ENCODE assay signal across 12 cellular contexts in genomic region chr16:47463771-47464624, GRCh38. TPM values are rescaled to one million over a fixed set of nuclear protein-coding genes. Genes with fewer than 3 reads are reported as not detected.
A peak's percentile ranks its signal among the peaks of the same experiment; 100 is the strongest.
DNase-seq lines count a peak whose midpoint lies in the region; ATAC-seq and TF ChIP-seq lines count a peak whose summit lies in the region.
"Had no signal": no experiment of that assay in that cellular context is flagged by ENCODE, and none has a peak within 500 bp of the region (broad histone marks: within the 10 kb centered on the region; RNA-seq: fewer than 3 reads in every experiment).

No MANE protein-coding gene starts in this region.

- no peaks in the 10 kb centered on the region for H3K27me3 Mint-ChIP-seq in activated naive CD4-positive, alpha-beta T cell treated with anti-CD3 and anti-CD28 coated beads, Interleukin-2, amount 50 U/mL, for 24 hours
- H3K27me3 Mint-ChIP-seq in activated naive CD4-positive, alpha-beta T cell treated with anti-CD3 and anti-CD28 coated beads for 36 hours (ENCODE audit: low read depth) = no peaks in the 10 kb centered on the region
- peaks cover 2% of the 10 kb centered on the region for H3K27me3 Mint-ChIP-seq in glutamatergic neuron (ENCODE audit: unreplicated experiment)
- H3K27me3 Mint-ChIP-seq in stimulated activated naive B cell treated with anti-CD40 and anti-IgM and Interleukin-4, amounts not matched to agents 10 μg/mL and 1 μg/mL and 100 μg/mL, for 72 hours = no peaks in the 10 kb centered on the region

- H3K4me1 Mint-ChIP-seq in activated naive CD4-positive, alpha-beta T cell treated with anti-CD3 and anti-CD28 coated beads, Interleukin-2, amount 50 U/mL, for 24 hours = peaks cover 82% of the 10 kb centered on the region
- H3K4me1 Mint-ChIP-seq in activated naive CD4-positive, alpha-beta T cell treated with anti-CD3 and anti-CD28 coated beads for 36 hours (ENCODE audit: low read depth) = peaks cover 49% of the 10 kb centered on the region
- peaks cover 35% of the 10 kb centered on the region for H3K4me1 Mint-ChIP-seq in glutamatergic neuron (ENCODE audit: low read depth, unreplicated experiment)
- H3K4me1 Mint-ChIP-seq in stimulated activated naive B cell treated with anti-CD40 and anti-IgM and Interleukin-4, amounts not matched to agents 10 μg/mL and 1 μg/mL and 100 μg/mL, for 72 hours = peaks cover 29 to 67% of the 10 kb centered on the region in 2 donors

- H4K20me1 ChIP-seq in PC-9 (ENCODE audit: insufficient read depth) = no peaks in the 10 kb centered on the region
- peaks cover 7% of the 10 kb centered on the region for H4K20me1 ChIP-seq in smooth muscle cell (ENCODE audit: low read depth)

- H3K4me2 ChIP-seq in PC-9 (peak overlapping the region; percentile 87), smooth muscle cell (no peak overlapping the region)

- H2AFZ ChIP-seq in PC-9 (no peak overlapping the region), smooth muscle cell (ENCODE audit: low read depth) (no peak overlapping the region)

- 89% methylated on average over 11 of the region's 11 CpGs for WGBS in smooth muscle cell (ENCODE audit: low lambda C conversion rate)
- 72 to 74% methylated on average over 11 of the region's 11 CpGs for WGBS in aorta, 2 donors

- H3K9me3 Mint-ChIP-seq in activated naive CD4-positive, alpha-beta T cell treated with anti-CD3 and anti-CD28 coated beads, Interleukin-2, amount 50 U/mL, for 24 hours = no peaks in the 10 kb centered on the region
- no peaks in the 10 kb centered on the region for H3K9me3 Mint-ChIP-seq in activated naive CD4-positive, alpha-beta T cell treated with anti-CD3 and anti-CD28 coated beads for 36 hours
- H3K9me3 Mint-ChIP-seq in glutamatergic neuron (ENCODE audit: unreplicated experiment) = peaks cover 5% of the 10 kb centered on the region
- H3K9me3 Mint-ChIP-seq in stimulated activated naive B cell treated with anti-CD40 and anti-IgM and Interleukin-4, amounts not matched to agents 10 μg/mL and 1 μg/mL and 100 μg/mL, for 72 hours = no peaks in the 10 kb centered on the region

- no peak overlapping the region for H3K9ac ChIP-seq in smooth muscle cell (ENCODE audit: low read depth)

- H3K9me3 ChIP-seq in PC-9 (ENCODE audit: insufficient read depth, low read depth) (no peaks in the 10 kb centered on the region), smooth muscle cell (replicated peaks; ENCODE audit: low read depth) (no peaks in the 10 kb centered on the region), aorta (ENCODE audit: control insufficient read depth, low read length) (no peaks in the 10 kb centered on the region)
- H3K9me3 ChIP-seq: ovary had no signal

- DNase-seq in activated naive CD4-positive, alpha-beta T cell treated with anti-CD3 and anti-CD28 coated beads for 36 hours = no peak
- no peak for DNase-seq in PC-9
- DNase-seq in glutamatergic neuron = no peak
- no peak for DNase-seq in stimulated activated naive B cell treated with anti-CD40 and anti-IgM and Interleukin-4, amounts not matched to agents 10 μg/mL and 1 μg/mL and 100 μg/mL, for 72 hours
- DNase-seq in smooth muscle cell (lab: John Stamatoyannopoulos, UW; ENCODE audit: unreplicated experiment) = no peak
- no peak for DNase-seq in aorta
- DNase-seq: activated CD4-positive, CD25-positive, alpha-beta regulatory T cell treated with anti-CD3 and anti-CD28 coated beads, Interleukin-2, amount 50 U/mL, for 72 hours; NCI-H2081 treated with DMSO at 0.1 percent for 48 hours; ovary; stimulated activated CD4-positive, alpha-beta T cell treated with anti-CD3 and anti-CD28 coated beads, Interleukin-4, amount 100 ng/mL, for 1 hour had no signal

- H3K79me2 ChIP-seq in PC-9 (ENCODE audit: low read depth) (peaks cover 71% of the 10 kb centered on the region), smooth muscle cell (ENCODE audit: low read depth) (peaks cover 43% of the 10 kb centered on the region)

- intact Hi-C loops in activated naive CD4-positive, alpha-beta T cell treated with anti-CD3 and anti-CD28 coated beads for 36 hours (cut with micrococcal nuclease) = loop anchor here (5.0 to 10.0 kb wide), 3 partner anchors 419 to 1168 kb away; partner anchors contain the start of genes ORC6 and VPS35
- intact Hi-C loops in PC-9 (cut with micrococcal nuclease; ENCODE audit: unreplicated experiment) = loop anchor here (5.0 to 10.0 kb wide), 5 partner anchors 108 to 693 kb away; partner anchors contain the start of genes ABCC12 and NETO2
- intact Hi-C loops in aorta (cut with DNase I) = loop anchor here in 1 of 2 donors (10.0 kb wide), 1 partner anchor 171 kb away; no protein-coding TSS in a partner anchor

- CTCF ChIA-PET in activated naive CD4-positive, alpha-beta T cell treated with anti-CD3 and anti-CD28 coated beads for 36 hours (lab: Charles Lee) = interaction anchor here (0.6 kb wide), 1 partner anchor 10 kb away, joined by 3 read pairs; no protein-coding TSS in a partner anchor
- CTCF ChIA-PET in PC-9 (lab: Charles Lee) = interaction anchor here (1.0 kb wide), 1 partner anchor 1159 kb away, joined by 3 read pairs; no protein-coding TSS in a partner anchor

- peak overlapping the region; percentile 63 for H3K27ac Mint-ChIP-seq in activated naive CD4-positive, alpha-beta T cell treated with anti-CD3 and anti-CD28 coated beads, Interleukin-2, amount 50 U/mL, for 24 hours
- H3K27ac Mint-ChIP-seq in activated naive CD4-positive, alpha-beta T cell treated with anti-CD3 and anti-CD28 coated beads for 36 hours = no peak overlapping the region
- H3K27ac Mint-ChIP-seq in glutamatergic neuron (ENCODE audit: unreplicated experiment) = peak overlapping the region; percentile 62
- H3K27ac Mint-ChIP-seq in stimulated activated naive B cell treated with anti-CD40 and anti-IgM and Interleukin-4, amounts not matched to agents 10 μg/mL and 1 μg/mL and 100 μg/mL, for 72 hours = peak overlapping the region; percentile 89

- no TSS peak for BruUV-seq in PC-9 (replicated peaks; lab: Mats Ljungman, UMichigan)

- H3K4me3 Mint-ChIP-seq in activated naive CD4-positive, alpha-beta T cell treated with anti-CD3 and anti-CD28 coated beads, Interleukin-2, amount 50 U/mL, for 24 hours = peak overlapping the region; percentile 16
- H3K4me3 Mint-ChIP-seq in activated naive CD4-positive, alpha-beta T cell treated with anti-CD3 and anti-CD28 coated beads for 36 hours = no peak overlapping the region
- peak overlapping the region; percentile 67 for H3K4me3 Mint-ChIP-seq in glutamatergic neuron (ENCODE audit: unreplicated experiment)
- peak overlapping the region; percentile 72 to 77 for H3K4me3 Mint-ChIP-seq in stimulated activated naive B cell treated with anti-CD40 and anti-IgM and Interleukin-4, amounts not matched to agents 10 μg/mL and 1 μg/mL and 100 μg/mL, for 72 hours

- H3K27ac ChIP-seq in PC-9 (no peak overlapping the region), smooth muscle cell (ENCODE audit: low read depth) (no peak overlapping the region), aorta (ENCODE audit: low read depth in 1 of 2, low read length in 2 of 2) (no peak overlapping the region)
- H3K27ac ChIP-seq: ovary had no signal

- H3K9me2 ChIP-seq in PC-9 (ENCODE audit: insufficient read depth) = no peaks in the 10 kb centered on the region

- H3K36me3 Mint-ChIP-seq in activated naive CD4-positive, alpha-beta T cell treated with anti-CD3 and anti-CD28 coated beads, Interleukin-2, amount 50 U/mL, for 24 hours = peaks cover 5% of the 10 kb centered on the region
- H3K36me3 Mint-ChIP-seq in activated naive CD4-positive, alpha-beta T cell treated with anti-CD3 and anti-CD28 coated beads for 36 hours (ENCODE audit: low read depth) = peaks cover 4% of the 10 kb centered on the region
- H3K36me3 Mint-ChIP-seq in glutamatergic neuron (ENCODE audit: unreplicated experiment) = no peaks in the 10 kb centered on the region
- H3K36me3 Mint-ChIP-seq in stimulated activated naive B cell treated with anti-CD40 and anti-IgM and Interleukin-4, amounts not matched to agents 10 μg/mL and 1 μg/mL and 100 μg/mL, for 72 hours = peaks cover 37 to 38% of the 10 kb centered on the region in 2 donors

- H3K4me1 ChIP-seq in PC-9 (replicated peaks; ENCODE audit: insufficient read depth) = peaks cover 26% of the 10 kb centered on the region
- H3K4me1 ChIP-seq in smooth muscle cell (ENCODE audit: low read depth) = peaks cover 17% of the 10 kb centered on the region
- peaks cover 2 to 4% of the 10 kb centered on the region in 2 donors for H3K4me1 ChIP-seq in aorta (ENCODE audit: control insufficient read depth in 1 of 2, insufficient read depth in 2 of 2, low read length in 2 of 2)

- H3K27me3 ChIP-seq in PC-9 (ENCODE audit: insufficient read depth, low read depth) (no peaks in the 10 kb centered on the region), smooth muscle cell (ENCODE audit: low read depth) (no peaks in the 10 kb centered on the region), aorta (ENCODE audit: control insufficient read depth in 1 of 2, insufficient read depth in 2 of 2, low read length in 1 of 2) (no peaks in the 10 kb centered on the region)
- H3K27me3 ChIP-seq: ovary had no signal

- no peak overlapping the region; the same call in 1 of the 2 replicates for H3K4me3 ChIP-seq in PC-9
- no peak overlapping the region for H3K4me3 ChIP-seq in smooth muscle cell
- H3K4me3 ChIP-seq in aorta (ENCODE audit: low read length in 2 of 2) = no peak overlapping the region
- H3K4me3 ChIP-seq: ovary had no signal

- POLR2A ChIA-PET in PC-9 (lab: Charles Lee; ENCODE audit: unreplicated experiment) = interaction anchor here (0.8 kb wide), 1 partner anchor 579 kb away, joined by 3 read pairs; no protein-coding TSS in a partner anchor

- ATAC-seq in stimulated activated naive B cell treated with anti-CD40 and anti-IgM and Interleukin-4, amounts not matched to agents 10 μg/mL and 1 μg/mL and 100 μg/mL, for 72 hours (replicated peaks) = no peak
- no peak for ATAC-seq in aorta (ENCODE audit: low FRiP score)
- ATAC-seq in HG02759 (IDR thresholded peaks at IDR 0.05; ENCODE audit: unreplicated experiment) = no peak

- H3K36me3 ChIP-seq in PC-9 (ENCODE audit: low read depth) = peaks cover 19% of the 10 kb centered on the region; the same call in 1 of the 2 replicates
- no peaks in the 10 kb centered on the region for H3K36me3 ChIP-seq in smooth muscle cell (ENCODE audit: low read depth)
- H3K36me3 ChIP-seq in aorta (ENCODE audit: control insufficient read depth in 1 of 2, insufficient read depth in 2 of 2, low read length in 1 of 2) = no peaks in the 10 kb centered on the region
- H3K36me3 ChIP-seq: ovary had no signal

- peaks cover 16% of the 10 kb centered on the region for H3F3A ChIP-seq in PC-9 (ENCODE audit: insufficient read depth, low read depth)
- no peaks in the 10 kb centered on the region for H3F3A ChIP-seq in smooth muscle cell (ENCODE audit: low read depth)

- no peak for TF ChIP-seq CTCF in PC-9 (conservative IDR thresholded peaks at IDR 0.05)
- TF ChIP-seq CTCF in glutamatergic neuron (IDR thresholded peaks at IDR 0.05; ENCODE audit: partially characterized antibody, unreplicated experiment) = no peak
- TF ChIP-seq CTCF in smooth muscle cell (IDR thresholded peaks at IDR 0.05; ENCODE audit: borderline replicate concordance, insufficient read depth, poor library complexity, severe bottlenecking) = no peak

RNA-seq across cellular contexts. Expression of gene PHKB, which starts 2.9 kb away (rescaled TPM):
- 10 to 100 TPM; 22.5 to 25.3 TPM for total RNA-seq in activated naive CD4-positive, alpha-beta T cell treated with anti-CD3 and anti-CD28 coated beads for 36 hours
- total RNA-seq in PC-9 (2021) (65.5 and 81.3 TPM in 2 replicates), glutamatergic neuron (ENCODE audit: unreplicated experiment) (123 TPM), smooth muscle cell (30.3 and 32.4 TPM in 2 replicates), aorta (10 to 100 TPM; 58.6 to 86.5 TPM)
- polyA plus RNA-seq in smooth muscle cell (11.4 and 17.4 TPM in 2 replicates), aorta (10 to 100 TPM; 24.4 to 26.8 TPM)

RNA-seq across cellular contexts. Expression of gene ITFG1, which starts 3.1 kb away (rescaled TPM):
- 10 to 100 TPM; 17.6 to 18.3 TPM for total RNA-seq in activated naive CD4-positive, alpha-beta T cell treated with anti-CD3 and anti-CD28 coated beads for 36 hours
- total RNA-seq in PC-9 (2021) (27.7 and 33.0 TPM in 2 replicates), glutamatergic neuron (ENCODE audit: unreplicated experiment) (68.7 TPM), smooth muscle cell (100 and 104 TPM in 2 replicates), aorta (10 to 100 TPM; 50.4 to 61.9 TPM)
- polyA plus RNA-seq in smooth muscle cell (68.0 and 75.2 TPM in 2 replicates), aorta (10 to 100 TPM; 37.4 to 46.8 TPM)
